8 cellular contexts compared by ENCODE assay signal in the genomic region with DNA sequence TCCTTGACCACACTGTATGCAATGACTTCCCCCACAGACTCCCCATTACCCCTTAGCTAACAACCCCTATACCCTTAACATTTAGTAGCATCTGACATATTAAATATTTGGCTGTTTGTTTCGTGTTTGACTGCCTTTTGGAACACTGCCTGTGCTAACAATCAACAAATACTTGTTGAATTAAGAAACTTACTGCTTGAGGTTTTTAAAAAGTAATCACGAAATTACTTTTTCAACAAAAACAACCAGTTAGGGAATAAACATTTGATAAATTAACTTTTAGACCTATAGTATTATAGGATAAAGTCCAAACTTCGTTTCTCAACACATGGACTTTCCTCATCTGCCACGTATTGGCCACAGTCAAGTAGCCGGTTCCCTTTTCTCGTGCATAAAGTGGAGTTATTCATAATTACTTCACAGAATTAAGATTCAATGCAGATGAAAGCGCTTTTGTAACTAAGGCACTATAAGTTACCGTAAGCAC. TPM values are rescaled to one million over a fixed set of nuclear protein-coding genes. Genes with fewer than 3 reads are reported as not detected.
DNase-seq lines count a peak whose midpoint lies in the region; ATAC-seq and TF ChIP-seq lines count a peak whose summit lies in the region.

No MANE protein-coding gene starts in this region.

- peak; percentile 2 for ATAC-seq in GM21737 (IDR thresholded peaks at IDR 0.05; ENCODE audit: unreplicated experiment)
- ATAC-seq in stimulated activated memory B cell treated with anti-CD40 and anti-IgM and Interleukin-4, amounts not matched to agents 10 μg/mL and 1 μg/mL and 100 μg/mL, for 72 hours = peak; percentile 32
- no peak for ATAC-seq in sciatic nerve

- POLR2A ChIA-PET in OCI-LY7 (lab: Charles Lee) = interaction anchor here (0.5 to 2.3 kb wide), 8 partner anchors 10 to 112 kb away, joined by 3 to 12 read pairs (median 6); a partner anchor contains a TSS

- no peaks in the 10 kb centered on the region for H3K9me3 ChIP-seq in DOHH2 (ENCODE audit: control insufficient read depth, insufficient read depth, low read length)
- H3K9me3 ChIP-seq in OCI-LY7 (ENCODE audit: low read length) = no peaks in the 10 kb centered on the region

- TF ChIP-seq CTCF in DOHH2 (IDR thresholded peaks at IDR 0.05; ENCODE audit: low read depth, low read length, poor library complexity, severe bottlenecking) (no peak), OCI-LY7 (conservative IDR thresholded peaks at IDR 0.05; ENCODE audit: low read length) (no peak), foreskin fibroblast (IDR thresholded peaks at IDR 0.05; ENCODE audit: low read depth, low read length) (no peak)

- H3K4me2 ChIP-seq in DOHH2 (ENCODE audit: low read length) (peak overlapping the region; percentile 83), OCI-LY7 (ENCODE audit: low read length) (peak overlapping the region; percentile 40)

- peak overlapping the region; percentile 80 for H3K27ac Mint-ChIP-seq in stimulated activated memory B cell treated with anti-CD40 and anti-IgM and Interleukin-4, amounts not matched to agents 10 μg/mL and 1 μg/mL and 100 μg/mL, for 72 hours

- no peaks in the 10 kb centered on the region for H3K9me3 Mint-ChIP-seq in stimulated activated memory B cell treated with anti-CD40 and anti-IgM and Interleukin-4, amounts not matched to agents 10 μg/mL and 1 μg/mL and 100 μg/mL, for 72 hours

- H3K4me1 ChIP-seq in DOHH2 (ENCODE audit: control insufficient read depth, low read length) = peaks cover 19% of the 10 kb centered on the region
- H3K4me1 ChIP-seq in OCI-LY7 (ENCODE audit: insufficient read depth, low read length, poor library complexity, severe bottlenecking) = peaks cover 18% of the 10 kb centered on the region

- peak overlapping the region; percentile 69 for H2AFZ ChIP-seq in OCI-LY7 (ENCODE audit: low read length)

- H3K36me3 Mint-ChIP-seq in stimulated activated memory B cell treated with anti-CD40 and anti-IgM and Interleukin-4, amounts not matched to agents 10 μg/mL and 1 μg/mL and 100 μg/mL, for 72 hours = peaks cover 9% of the 10 kb centered on the region

- H3K79me2 ChIP-seq in DOHH2 (ENCODE audit: control insufficient read depth, low read length) (peaks cover 17% of the 10 kb centered on the region), OCI-LY7 (ENCODE audit: insufficient read depth, low read depth, low read length) (peaks cover 14% of the 10 kb centered on the region; the same call in 1 of the 2 replicates)

- no TSS peak for BruUV-seq in OCI-LY7 (replicated peaks; lab: Mats Ljungman, UMichigan)

- H3K36me3 ChIP-seq in DOHH2 (ENCODE audit: control insufficient read depth, low read length) (peaks cover 27% of the 10 kb centered on the region), OCI-LY7 (ENCODE audit: insufficient read depth, low read length) (peaks cover 19% of the 10 kb centered on the region)

- CTCF ChIA-PET in OCI-LY7 (lab: Charles Lee; ENCODE audit: unreplicated experiment) = no interaction called here

- peaks cover 13% of the 10 kb centered on the region for H3K4me1 Mint-ChIP-seq in stimulated activated memory B cell treated with anti-CD40 and anti-IgM and Interleukin-4, amounts not matched to agents 10 μg/mL and 1 μg/mL and 100 μg/mL, for 72 hours

- peak overlapping the region; percentile 87 for H3K4me3 Mint-ChIP-seq in stimulated activated memory B cell treated with anti-CD40 and anti-IgM and Interleukin-4, amounts not matched to agents 10 μg/mL and 1 μg/mL and 100 μg/mL, for 72 hours

- peak overlapping the region; percentile 93 for H3K4me3 ChIP-seq in DOHH2 (ENCODE audit: low read length)
- peak overlapping the region; percentile 47 for H3K4me3 ChIP-seq in OCI-LY7 (ENCODE audit: low read depth, low read length, poor library complexity, severe bottlenecking)
- peak overlapping the region; percentile 90 for H3K4me3 ChIP-seq in foreskin fibroblast (ENCODE audit: low read depth in 1 of 2, low read length in 2 of 2)

- H3K27ac ChIP-seq in DOHH2 (ENCODE audit: low read depth, low read length) (no peak overlapping the region), OCI-LY7 (ENCODE audit: low read depth, low read length, poor library complexity, severe bottlenecking) (no peak overlapping the region)

- H3K9me2 ChIP-seq in DOHH2 (replicated peaks; ENCODE audit: control insufficient read depth, low read length) (no peaks in the 10 kb centered on the region), OCI-LY7 (ENCODE audit: insufficient read depth, low read length) (no peaks in the 10 kb centered on the region)

- no peaks in the 10 kb centered on the region for H3F3A ChIP-seq in DOHH2 (ENCODE audit: control insufficient read depth, insufficient read depth)

- H4K20me1 ChIP-seq in DOHH2 (ENCODE audit: control insufficient read depth, insufficient read depth, low read depth, low read length) = no peaks in the 10 kb centered on the region
- H4K20me1 ChIP-seq in OCI-LY7 (ENCODE audit: insufficient read depth, low read length) = no peaks in the 10 kb centered on the region

- no peaks in the 10 kb centered on the region for H3K27me3 ChIP-seq in DOHH2 (ENCODE audit: control insufficient read depth, low read length)

- no peaks in the 10 kb centered on the region for H3K27me3 Mint-ChIP-seq in stimulated activated memory B cell treated with anti-CD40 and anti-IgM and Interleukin-4, amounts not matched to agents 10 μg/mL and 1 μg/mL and 100 μg/mL, for 72 hours

- intact Hi-C loops in OCI-LY7 (cut with micrococcal nuclease; ENCODE audit: unreplicated experiment) (loop anchor here (2.0 to 5.0 kb wide), 5 partner anchors 71 to 329 kb away; a partner anchor contains a TSS), sciatic nerve (cut with DNase I) (no loop called here)

- DNase-seq in OCI-LY7 (ENCODE audit: low spot score) (no peak), foreskin fibroblast (no peak), NCI-H2227 treated with DMSO at 0.1 percent for 48 hours (lab: John Stamatoyannopoulos, UW) (no peak), sciatic nerve (ENCODE audit: low spot score) (no peak), DMS79 treated with DMSO at 0.1 percent for 48 hours (lab: John Stamatoyannopoulos, UW) (no peak)

RNA-seq across cellular contexts. Expression of a gene that starts 0.6 kb away (rescaled TPM):
- total RNA-seq in OCI-LY7 (2014; rRNA removed; shearing (Covaris generic)) = 16.2 and 20.0 TPM in 2 replicates
- 28.7 and 28.9 TPM in 2 replicates for total RNA-seq in OCI-LY7 (2022)
- 35.8 TPM for total RNA-seq in sciatic nerve

RNA-seq across cellular contexts. Expression of a gene that starts 25.3 kb away (rescaled TPM):
- not detected in 2 replicates for total RNA-seq in OCI-LY7 (2014; rRNA removed; shearing (Covaris generic))
- total RNA-seq in OCI-LY7 (2022) (not detected in 2 replicates), sciatic nerve (not detected)

RNA-seq across cellular contexts. Expression of a gene that starts 45.3 kb away (rescaled TPM):
- total RNA-seq in OCI-LY7 (2014; rRNA removed; shearing (Covaris generic)) = not detected in 2 replicates
- total RNA-seq in OCI-LY7 (2022) (not detected in 2 replicates), sciatic nerve (not detected)
